Comparison of ENCODE assay signal across 27 cellular contexts in genomic region chr11:100624346-100624745, GRCh38.
"Had no signal": no experiment of that assay in that cellular context is flagged by ENCODE, and none has a peak within 500 bp of the region (broad histone marks: within the 10 kb centered on the region; RNA-seq: fewer than 3 reads in every experiment).

No MANE protein-coding gene starts in this region.

- H3K4me3 ChIP-seq: pancreas, right lobe of liver, testis, upper lobe of left lung had no signal

- H3K36me3 ChIP-seq: neutrophil, pancreas, right lobe of liver, upper lobe of left lung had no signal

- H3K27ac ChIP-seq: neutrophil, pancreas, right lobe of liver, testis, upper lobe of left lung had no signal

- ATAC-seq: activated CD8-positive, alpha-beta T cell treated with anti-CD3 and anti-CD28 coated beads for 36 hours; activated T-helper 17 cell treated with anti-CD3 and anti-CD28 coated beads, Interleukin-2, amount 50 U/mL, for 72 hours; left ventricle myocardium superior; natural killer cell; pancreas; right lobe of liver; stimulated activated effector memory CD8-positive, alpha-beta T cell treated with anti-CD3 and anti-CD28 coated beads, Interleukin-12 subunit alpha, Interleukin-12 subunit beta, amount 100 ng/mL, for 72 hours had no signal

- H3K27me3 ChIP-seq: neutrophil, pancreas, right lobe of liver, testis, upper lobe of left lung had no signal

- FAIRE-seq: endothelial cell of umbilical vein, kidney, pancreas had no signal

- H3K4me1 ChIP-seq: pancreas, testis, upper lobe of left lung had no signal

- H3K9me3 ChIP-seq: neutrophil, right lobe of liver, testis had no signal

- DNase-seq: activated CD4-positive, alpha-beta T cell treated with anti-CD3 and anti-CD28 coated beads, Interleukin-2, amount 10 ng/mL, durations not matched to agents 24 days and 14 days; activated CD4-positive, CD25-positive, alpha-beta regulatory T cell; activated CD8-positive, alpha-beta T cell treated with anti-CD3 and anti-CD28 coated beads for 36 hours; activated naive CD4-positive, alpha-beta T cell; activated naive CD8-positive, alpha-beta T cell treated with anti-CD3 and anti-CD28 coated beads for 36 hours; activated T-cell treated with anti-CD3 and anti-CD28 coated beads, Interleukin-2, amount 50 U/mL, for 1 hour; cerebellar nuclear complex; dermis blood vessel endothelial cell; effector memory CD4-positive, alpha-beta T cell; foreskin melanocyte; glutamatergic neuron; hippocampal formation; kidney; left ventricle myocardium superior; mesendoderm; natural killer cell; pancreas; right lobe of liver; stimulated activated CD4-positive, alpha-beta T cell treated with anti-CD3 and anti-CD28 coated beads, Interleukin-4, amount 100 ng/mL, for 24 hours; T-helper 1 cell; T-helper 9 cell; testis; upper lobe of left lung had no signal
